8 cellular contexts compared by ENCODE assay signal in genomic region chr7:44038961-44039558, GRCh38. TPM values are rescaled to one million over a fixed set of nuclear protein-coding genes. Genes with fewer than 3 reads are reported as not detected.
A peak's percentile ranks its signal among the peaks of the same experiment; 100 is the strongest.
DNase-seq lines count a peak whose midpoint lies in the region; ATAC-seq, FAIRE-seq and TF ChIP-seq lines count a peak whose summit lies in the region.
"Not testable (repeated sequence)": the region's sequence is repeated elsewhere in the genome, so short reads cannot be mapped to it uniquely, and the experiment has no call there.

No MANE protein-coding gene starts in this region.

- TF ChIP-seq CTCF in A673 (conservative IDR thresholded peaks at IDR 0.05; ENCODE audit: low read depth, low read length); keratinocyte (optimal IDR thresholded peaks at IDR 0.05 in 1 of 3, IDR thresholded peaks at IDR 0.05 in 1 of 3, conservative IDR thresholded peaks at IDR 0.05 in 1 of 3; ENCODE audit: extremely low read depth in 1 of 3, insufficient read depth in 2 of 3, low read length in 3 of 3): not testable (repeated sequence)

- not testable (repeated sequence) for H3K9me3 ChIP-seq in A673 (ENCODE audit: low read depth, low read length, poor library complexity, severe bottlenecking); keratinocyte (ENCODE audit: control insufficient read depth, low read depth, low read length)

- CTCF ChIA-PET in A673 (lab: Charles Lee); activated CD4-positive, alpha-beta T cell treated with anti-CD3 and anti-CD28 coated beads, Interleukin-2, amount 10 ng/mL, durations not matched to agents 7 days and 5 days (lab: Charles Lee): not testable (repeated sequence)

- not testable (repeated sequence) for H3K4me1 ChIP-seq in A673 (ENCODE audit: insufficient read depth, low read length, poor library complexity, severe bottlenecking); keratinocyte (ENCODE audit: control insufficient read depth, extremely low read depth, insufficient read depth, low read length)

- not testable (repeated sequence) for H3K27me3 ChIP-seq in A673 (replicated peaks; ENCODE audit: insufficient read depth, low read depth, low read length, poor library complexity); keratinocyte (ENCODE audit: control insufficient read depth, extremely low read depth, insufficient read depth, low read length)

- not testable (repeated sequence) for H3K27ac ChIP-seq in A673 (ENCODE audit: low read depth, low read length, poor library complexity, severe bottlenecking); keratinocyte (ENCODE audit: control insufficient read depth, insufficient read depth, low read length)

- H3K36me3 Mint-ChIP-seq in activated CD4-positive, alpha-beta T cell treated with anti-CD3 and anti-CD28 coated beads, Interleukin-2, amount 10 ng/mL, durations not matched to agents 7 days and 5 days (ENCODE audit: low read depth); central memory CD8-positive, alpha-beta T cell (ENCODE audit: insufficient read depth): not testable (repeated sequence)

- H3K36me3 ChIP-seq in A673 (ENCODE audit: insufficient read depth, low read length, poor library complexity, severe bottlenecking); keratinocyte (ENCODE audit: control insufficient read depth in 2 of 2, extremely low read depth in 1 of 2, insufficient read depth in 2 of 2, low read length in 2 of 2): not testable (repeated sequence)

- POLR2A ChIA-PET in A673 (lab: Charles Lee; ENCODE audit: low non-redundant PET); activated CD4-positive, alpha-beta T cell treated with anti-CD3 and anti-CD28 coated beads, Interleukin-2, amount 10 ng/mL, durations not matched to agents 7 days and 5 days (lab: Charles Lee): not testable (repeated sequence)

- peak; percentile 61 for ATAC-seq in GM19035 (IDR thresholded peaks at IDR 0.05; ENCODE audit: unreplicated experiment)
- peak; percentile 55 for ATAC-seq in HG03139 (IDR thresholded peaks at IDR 0.05; ENCODE audit: unreplicated experiment)
- ATAC-seq in central memory CD8-positive, alpha-beta T cell (replicated peaks; ENCODE audit: extremely low read depth, poor library complexity, severe bottlenecking), result peak; percentile 59

- H3K4me3 ChIP-seq in A673 (ENCODE audit: low read depth, low read length, poor library complexity, severe bottlenecking), result not testable (repeated sequence)
- H3K4me3 ChIP-seq in keratinocyte (ENCODE audit: control insufficient read depth in 2 of 3, extremely low read depth in 1 of 3, insufficient read depth in 2 of 3, low read depth in 1 of 3, low read length in 3 of 3), result peak overlapping the region in 1 of 3 experiments; percentile 5

- H3K4me3 Mint-ChIP-seq in activated CD4-positive, alpha-beta T cell treated with anti-CD3 and anti-CD28 coated beads, Interleukin-2, amount 10 ng/mL, durations not matched to agents 7 days and 5 days, result peak overlapping the region; percentile 48
- peak overlapping the region; percentile 55 for H3K4me3 Mint-ChIP-seq in central memory CD8-positive, alpha-beta T cell

- H3K79me2 ChIP-seq in keratinocyte (ENCODE audit: control insufficient read depth, insufficient read depth, low read length), result not testable (repeated sequence)

- not testable (repeated sequence) for H3K9me3 Mint-ChIP-seq in activated CD4-positive, alpha-beta T cell treated with anti-CD3 and anti-CD28 coated beads, Interleukin-2, amount 10 ng/mL, durations not matched to agents 7 days and 5 days; central memory CD8-positive, alpha-beta T cell

- DNase-seq in A673 (ENCODE audit: low spot score) (peak; percentile 41), NCI-H510A treated with DMSO at 0.1 percent for 48 hours (lab: John Stamatoyannopoulos, UW) (peak; percentile 94)
- DNase-seq in activated CD4-positive, alpha-beta T cell treated with anti-CD3 and anti-CD28 coated beads, Interleukin-2, amount 10 ng/mL, durations not matched to agents 7 days and 5 days, result peak; percentile 89
- DNase-seq in central memory CD8-positive, alpha-beta T cell (ENCODE audit: low spot score in 2 of 2), result peak; percentile 75 to 80
- not testable (repeated sequence) for DNase-seq in keratinocyte (ENCODE audit: low read depth, low spot score)
- DNase-seq in stimulated activated CD4-positive, alpha-beta T cell treated with anti-CD3 and anti-CD28 coated beads, Interleukin-12 subunit alpha, Interleukin-12 subunit beta, amount 100 ng/mL, for 4 hours, result peak; percentile 61

- H3K9ac ChIP-seq in keratinocyte (ENCODE audit: control insufficient read depth, extremely low read depth, insufficient read depth, low read length), result not testable (repeated sequence)

- intact Hi-C loops in A673 (cut with micrococcal nuclease; ENCODE audit: unreplicated experiment), result not testable (repeated sequence)

- dilution Hi-C loops in keratinocyte (cut with MboI; ENCODE audit: extremely low pct_ligation_motif_present, low sequenced_read_pairs), result not testable (repeated sequence)

- not testable (repeated sequence) for H3K27me3 Mint-ChIP-seq in activated CD4-positive, alpha-beta T cell treated with anti-CD3 and anti-CD28 coated beads, Interleukin-2, amount 10 ng/mL, durations not matched to agents 7 days and 5 days; central memory CD8-positive, alpha-beta T cell

- H3K4me1 Mint-ChIP-seq in activated CD4-positive, alpha-beta T cell treated with anti-CD3 and anti-CD28 coated beads, Interleukin-2, amount 10 ng/mL, durations not matched to agents 7 days and 5 days, result peaks cover 20% of the 10 kb centered on the region
- H3K4me1 Mint-ChIP-seq in central memory CD8-positive, alpha-beta T cell, result not testable (repeated sequence)

- H2AFZ ChIP-seq in keratinocyte (ENCODE audit: control insufficient read depth, low read length), result not testable (repeated sequence)

- not testable (repeated sequence) for FAIRE-seq in keratinocyte (lab: Jason Lieb, UNC)

- peak overlapping the region; percentile 22 for H3K4me2 ChIP-seq in keratinocyte (ENCODE audit: control insufficient read depth, extremely low read depth, insufficient read depth, low read depth, low read length)

- H3K9me1 ChIP-seq in keratinocyte (ENCODE audit: control insufficient read depth, extremely low read depth, insufficient read depth, low read length), result not testable (repeated sequence)

- not testable (repeated sequence) for BruUV-seq in A673 (replicated peaks; lab: Mats Ljungman, UMichigan)

- not testable (repeated sequence) for H4K20me1 ChIP-seq in keratinocyte (ENCODE audit: control insufficient read depth, extremely low read depth, insufficient read depth, low read length)

- peak overlapping the region; percentile 87 for H3K27ac Mint-ChIP-seq in activated CD4-positive, alpha-beta T cell treated with anti-CD3 and anti-CD28 coated beads, Interleukin-2, amount 10 ng/mL, durations not matched to agents 7 days and 5 days
- peak overlapping the region; percentile 53 for H3K27ac Mint-ChIP-seq in central memory CD8-positive, alpha-beta T cell (ENCODE audit: low read depth)

RNA-seq across cellular contexts. Expression of gene DBNL, which starts 5.4 kb away (rescaled TPM):
- total RNA-seq in A673 (2021), result 64.5 and 74.4 TPM in 2 replicates
- total RNA-seq in activated CD4-positive, alpha-beta T cell treated with anti-CD3 and anti-CD28 coated beads, Interleukin-2, amount 10 ng/mL, durations not matched to agents 7 days and 5 days, result 100 to 1,000 TPM; 152 to 168 TPM
- polyA plus RNA-seq in keratinocyte, result 76.1 to 107 TPM (median 88.4 TPM) in 3 replicates
- 29.4 TPM for polyA plus RNA-seq in keratinocyte (2011; ENCODE audit: low read depth)
- 77.6 and 112 TPM in 2 replicates for polyA plus RNA-seq in keratinocyte (2011; cell fraction: cytosol; rRNA removed)
- polyA plus RNA-seq in keratinocyte (2011; cell fraction: nucleus; rRNA removed), result 116 and 137 TPM in 2 replicates
- 32.5 and 115 TPM in 2 replicates for polyA plus RNA-seq in keratinocyte (2012; ENCODE audit: low replicate concordance)
- 106 to 202 TPM (median 106 TPM) in 3 replicates for polyA minus RNA-seq in keratinocyte
- 93.0 TPM for polyA minus RNA-seq in keratinocyte (2011; cell fraction: cytosol; rRNA and poly(A)+ RNA removed)
- 38.6 and 49.6 TPM in 2 replicates for polyA minus RNA-seq in keratinocyte (2011; cell fraction: nucleus; rRNA and poly(A)+ RNA removed)

RNA-seq across cellular contexts. Expression of gene PGAM2, which starts 26.3 kb away (rescaled TPM):
- not detected in 2 replicates for total RNA-seq in A673 (2021)
- under 1 TPM in 1 of 2 experiments, not detected in 1; 0.32 TPM for total RNA-seq in activated CD4-positive, alpha-beta T cell treated with anti-CD3 and anti-CD28 coated beads, Interleukin-2, amount 10 ng/mL, durations not matched to agents 7 days and 5 days
- not detected in 3 replicates for polyA plus RNA-seq in keratinocyte
- polyA plus RNA-seq in keratinocyte (2011; ENCODE audit: low read depth), result not detected
- not detected in 2 replicates for polyA plus RNA-seq in keratinocyte (2011; cell fraction: cytosol; rRNA removed)
- not detected in 2 replicates for polyA plus RNA-seq in keratinocyte (2011; cell fraction: nucleus; rRNA removed)
- polyA plus RNA-seq in keratinocyte (2012; ENCODE audit: low replicate concordance), result 0.30 TPM in 1 of 2 replicates, not detected in the other
- not detected in 3 replicates for polyA minus RNA-seq in keratinocyte
- not detected for polyA minus RNA-seq in keratinocyte (2011; cell fraction: cytosol; rRNA and poly(A)+ RNA removed)
- not detected in 2 replicates for polyA minus RNA-seq in keratinocyte (2011; cell fraction: nucleus; rRNA and poly(A)+ RNA removed)

RNA-seq across cellular contexts. Expression of gene SPDYE1, which starts 41.4 kb away (rescaled TPM):
- not detected in 2 replicates for total RNA-seq in A673 (2021)
- total RNA-seq in activated CD4-positive, alpha-beta T cell treated with anti-CD3 and anti-CD28 coated beads, Interleukin-2, amount 10 ng/mL, durations not matched to agents 7 days and 5 days, result not detected
- not detected in 3 replicates for polyA plus RNA-seq in keratinocyte
- not detected for polyA plus RNA-seq in keratinocyte (2011; ENCODE audit: low read depth)
- not detected in 2 replicates for polyA plus RNA-seq in keratinocyte (2011; cell fraction: cytosol; rRNA removed)
- not detected in 2 replicates for polyA plus RNA-seq in keratinocyte (2011; cell fraction: nucleus; rRNA removed)
- polyA plus RNA-seq in keratinocyte (2012; ENCODE audit: low replicate concordance), result 0.08 and 0.21 TPM in 2 replicates
- not detected in 3 replicates for polyA minus RNA-seq in keratinocyte
- polyA minus RNA-seq in keratinocyte (2011; cell fraction: cytosol; rRNA and poly(A)+ RNA removed), result not detected
- polyA minus RNA-seq in keratinocyte (2011; cell fraction: nucleus; rRNA and poly(A)+ RNA removed), result not detected in 2 replicates

RNA-seq across cellular contexts. Expression of gene POLM, which starts 43.3 kb away (rescaled TPM):
- 9.6 and 12.8 TPM in 2 replicates for total RNA-seq in A673 (2021)
- total RNA-seq in activated CD4-positive, alpha-beta T cell treated with anti-CD3 and anti-CD28 coated beads, Interleukin-2, amount 10 ng/mL, durations not matched to agents 7 days and 5 days, result 10 to 100 TPM; 31.8 to 38.2 TPM
- 4.7 to 5.9 TPM (median 4.8 TPM) in 3 replicates for polyA plus RNA-seq in keratinocyte
- polyA plus RNA-seq in keratinocyte (2011; ENCODE audit: low read depth), result 6.3 TPM
- polyA plus RNA-seq in keratinocyte (2011; cell fraction: cytosol; rRNA removed), result 1.9 and 2.5 TPM in 2 replicates
- polyA plus RNA-seq in keratinocyte (2011; cell fraction: nucleus; rRNA removed), result 18.7 and 21.0 TPM in 2 replicates
- polyA plus RNA-seq in keratinocyte (2012; ENCODE audit: low replicate concordance), result 5.4 and 6.7 TPM in 2 replicates
- 5.9 to 6.6 TPM (median 6.6 TPM) in 3 replicates for polyA minus RNA-seq in keratinocyte
- 3.3 TPM for polyA minus RNA-seq in keratinocyte (2011; cell fraction: cytosol; rRNA and poly(A)+ RNA removed)
- 8.0 and 9.4 TPM in 2 replicates for polyA minus RNA-seq in keratinocyte (2011; cell fraction: nucleus; rRNA and poly(A)+ RNA removed)
